In the genomic region with DNA sequence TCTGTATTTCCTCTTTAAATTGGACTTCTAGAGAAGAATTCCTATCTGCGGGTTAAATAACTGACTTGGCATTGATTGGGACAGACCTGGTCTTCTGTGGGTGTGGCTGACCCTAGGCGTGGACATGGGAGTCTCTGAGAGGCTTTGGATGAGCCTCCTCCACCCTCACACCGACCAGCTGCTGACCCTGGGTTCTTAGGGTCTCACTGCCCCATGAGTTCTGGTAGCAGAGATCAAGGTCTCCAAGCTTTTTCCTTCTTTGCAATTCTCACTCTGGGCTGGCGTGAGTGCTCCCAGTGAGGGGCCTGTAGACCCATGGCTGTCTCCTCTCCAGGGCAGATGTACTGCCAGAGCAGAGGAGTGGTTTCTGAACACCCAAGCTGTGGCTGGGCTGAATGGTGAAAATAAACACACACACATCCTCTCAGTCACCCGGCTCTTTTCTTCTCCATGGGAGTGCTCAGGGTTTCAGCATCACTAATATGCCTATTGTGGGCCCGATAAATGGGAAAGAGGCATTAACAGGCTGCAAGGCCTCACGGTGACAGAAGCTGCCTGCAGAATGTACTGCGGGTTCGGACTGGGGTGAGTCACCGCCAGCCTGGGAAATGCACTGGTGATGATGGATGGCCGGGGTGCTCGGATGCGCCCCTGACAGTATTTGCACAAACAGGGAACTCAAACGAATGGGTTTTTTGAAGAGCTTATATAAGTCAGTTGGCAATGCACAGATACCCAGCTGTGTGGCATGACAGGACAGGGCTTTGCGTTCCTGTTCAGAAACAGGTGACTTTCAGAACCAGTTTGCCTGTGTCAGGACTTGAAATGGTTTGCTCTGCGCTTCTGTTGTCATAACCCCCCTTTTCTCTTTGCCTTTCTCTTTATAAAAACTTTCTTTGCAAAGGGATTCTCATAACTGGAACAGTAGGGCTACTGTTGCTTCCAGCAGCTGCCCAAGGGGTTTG, we compare ENCODE assay signal across 22 cellular contexts. TPM values are rescaled to one million over a fixed set of nuclear protein-coding genes. Genes with fewer than 3 reads are reported as not detected.
A peak's percentile ranks its signal among the peaks of the same experiment; 100 is the strongest.
DNase-seq lines count a peak whose midpoint lies in the region; ATAC-seq and TF ChIP-seq lines count a peak whose summit lies in the region.
"Had no signal": no experiment of that assay in that cellular context is flagged by ENCODE, and none has a peak within 500 bp of the region (broad histone marks: within the 10 kb centered on the region; RNA-seq: fewer than 3 reads in every experiment).

No MANE protein-coding gene starts in this region.

- H3K4me1 Mint-ChIP-seq in activated naive CD4-positive, alpha-beta T cell treated with anti-CD3 and anti-CD28 coated beads for 36 hours (ENCODE audit: low read depth) = no peaks in the 10 kb centered on the region
- H3K4me1 Mint-ChIP-seq: activated T-helper 17 cell treated with anti-CD3 and anti-CD28 coated beads, Interleukin-2, amount 50 U/mL, for 72 hours; CD4-positive, CD25-positive, alpha-beta regulatory T cell had no signal

- H3K27ac ChIP-seq in RWPE1 (peak overlapping the region; percentile 56), spleen (no peak overlapping the region), stomach (peak overlapping the region in 1 of 5 donors; percentile 15)
- H3K27ac ChIP-seq: adrenal gland, heart left ventricle, KMS-11, neural progenitor cell, thoracic aorta had no signal

- H3K27me3 ChIP-seq in spleen (replicated peaks in 1 of 7) (peaks cover 0 to 30% (median 0%) of the 10 kb centered on the region in 7 donors), stomach (no peaks in the 10 kb centered on the region)
- H3K27me3 ChIP-seq: adrenal gland had no signal

- no peaks in the 10 kb centered on the region for H3K36me3 Mint-ChIP-seq in activated naive CD4-positive, alpha-beta T cell treated with anti-CD3 and anti-CD28 coated beads for 36 hours (ENCODE audit: low read depth)
- H3K36me3 Mint-ChIP-seq: CD4-positive, CD25-positive, alpha-beta regulatory T cell; neural progenitor cell had no signal

- H3K4me3 ChIP-seq in spleen (no peak overlapping the region), stomach (no peak overlapping the region)
- H3K4me3 ChIP-seq: adrenal gland, heart left ventricle, neural progenitor cell, thoracic aorta had no signal

- intact Hi-C loops in activated naive CD4-positive, alpha-beta T cell treated with anti-CD3 and anti-CD28 coated beads for 36 hours (cut with micrococcal nuclease) = no loop called here
- intact Hi-C loops in spleen (cut with DNase I; ENCODE audit: low total_unique reads) = no loop called here
- intact Hi-C loops in stomach (cut with DNase I; ENCODE audit: low total_unique reads) = no loop called here

- CTCF ChIA-PET in activated naive CD4-positive, alpha-beta T cell treated with anti-CD3 and anti-CD28 coated beads for 36 hours (lab: Charles Lee) = no interaction called here
- CTCF ChIA-PET in RWPE1 (lab: Yijun Ruan, JAX) = interaction anchor here (0.6 to 0.8 kb wide), 3 partner anchors 115 to 1529 kb away, joined by 3 to 5 read pairs (median 5); no protein-coding TSS in a partner anchor

- H3K9me3 ChIP-seq in spleen (peaks cover 0 to 6% (median 2%) of the 10 kb centered on the region in 8 donors), stomach (peaks cover 0 to 6% (median 0%) of the 10 kb centered on the region in 4 donors)
- H3K9me3 ChIP-seq: adrenal gland, thoracic aorta had no signal

- ATAC-seq in esophagus mucosa = peak; percentile 70
- no peak for ATAC-seq in HG02840 (IDR thresholded peaks at IDR 0.05; ENCODE audit: low FRiP score, unreplicated experiment)
- no peak for ATAC-seq in GM19328 (IDR thresholded peaks at IDR 0.05; ENCODE audit: unreplicated experiment)
- ATAC-seq: activated T-helper 17 cell treated with anti-CD3 and anti-CD28 coated beads, Interleukin-2, amount 50 U/mL, for 72 hours; heart left ventricle; left ventricle myocardium superior had no signal

- H3K4me3 Mint-ChIP-seq in activated naive CD4-positive, alpha-beta T cell treated with anti-CD3 and anti-CD28 coated beads for 36 hours = no peak overlapping the region
- H3K4me3 Mint-ChIP-seq: activated T-helper 17 cell treated with anti-CD3 and anti-CD28 coated beads, Interleukin-2, amount 50 U/mL, for 72 hours; CD4-positive, CD25-positive, alpha-beta regulatory T cell; neural progenitor cell had no signal

- H3K9me3 Mint-ChIP-seq in activated naive CD4-positive, alpha-beta T cell treated with anti-CD3 and anti-CD28 coated beads for 36 hours = no peaks in the 10 kb centered on the region
- H3K9me3 Mint-ChIP-seq: activated T-helper 17 cell treated with anti-CD3 and anti-CD28 coated beads, Interleukin-2, amount 50 U/mL, for 72 hours had no signal

- DNase-seq in activated naive CD4-positive, alpha-beta T cell treated with anti-CD3 and anti-CD28 coated beads for 36 hours = peak; percentile 1
- no peak for DNase-seq in activated naive CD4-positive, alpha-beta T cell (lab: John Stamatoyannopoulos, UW)
- DNase-seq in RWPE1 (ENCODE audit: low spot score) (peak; percentile 67), spleen (peak; percentile 32), stomach (no peak)
- DNase-seq: activated CD4-positive, alpha-beta T cell treated with anti-CD3 and anti-CD28 coated beads for 1 hour; adrenal gland; CD4-positive, CD25-positive, alpha-beta regulatory T cell; cerebellar nuclear complex; effector CD8-positive, alpha-beta T cell; heart left ventricle; left ventricle myocardium superior; NCI-H1048; NCI-H82 had no signal

- no peak for TF ChIP-seq POLR2A in spleen (IDR thresholded peaks at IDR 0.05)
- TF ChIP-seq POLR2A in stomach (IDR thresholded peaks at IDR 0.05) = no peak

- 72 to 85% (median 78%) methylated on average over 16 of the region's 16 CpGs for WGBS in spleen, 5 donors
- 57 to 73% (median 71%) methylated on average over 15 to 16 of the region's 16 CpGs for WGBS in stomach, 5 donors

- H3K36me3 ChIP-seq in spleen (no peaks in the 10 kb centered on the region), stomach (no peaks in the 10 kb centered on the region)
- H3K36me3 ChIP-seq: adrenal gland, heart left ventricle, neural progenitor cell, thoracic aorta had no signal

- H3K27me3 Mint-ChIP-seq in activated naive CD4-positive, alpha-beta T cell treated with anti-CD3 and anti-CD28 coated beads for 36 hours (ENCODE audit: low read depth) = peaks cover 3% of the 10 kb centered on the region
- H3K27me3 Mint-ChIP-seq: activated T-helper 17 cell treated with anti-CD3 and anti-CD28 coated beads, Interleukin-2, amount 50 U/mL, for 72 hours had no signal

- POLR2A ChIA-PET in RWPE1 (lab: Yijun Ruan, JAX; ENCODE audit: low non-redundant PET) = no interaction called here

- TF ChIP-seq EP300 in stomach (IDR thresholded peaks at IDR 0.05) = no peak

- no peak for TF ChIP-seq CTCF in RWPE1 (conservative IDR thresholded peaks at IDR 0.05; ENCODE audit: low read depth)
- TF ChIP-seq CTCF in spleen (IDR thresholded peaks at IDR 0.05 in 8 of 11, conservative IDR thresholded peaks at IDR 0.05 in 3 of 11) = no peak
- no peak for TF ChIP-seq CTCF in stomach (IDR thresholded peaks at IDR 0.05)

- H3K27ac Mint-ChIP-seq in activated naive CD4-positive, alpha-beta T cell treated with anti-CD3 and anti-CD28 coated beads for 36 hours = no peak overlapping the region
- H3K27ac Mint-ChIP-seq: activated T-helper 17 cell treated with anti-CD3 and anti-CD28 coated beads, Interleukin-2, amount 50 U/mL, for 72 hours; CD4-positive, CD25-positive, alpha-beta regulatory T cell; neural progenitor cell had no signal

- H3K4me1 ChIP-seq in spleen (no peaks in the 10 kb centered on the region), stomach (peaks cover 0 to 11% (median 4%) of the 10 kb centered on the region in 4 donors)
- H3K4me1 ChIP-seq: heart left ventricle had no signal

RNA-seq across cellular contexts. Expression of a gene that starts 41.9 kb away (rescaled TPM):
- under 1 TPM in 1 of 2 experiments, not detected in 1; 0.25 TPM for total RNA-seq in activated naive CD4-positive, alpha-beta T cell treated with anti-CD3 and anti-CD28 coated beads for 36 hours
- total RNA-seq in esophagus mucosa (689 TPM), spleen (under 1 TPM in 1 of 7 donors, not detected in 6; 0.98 TPM), stomach (10 to 100 TPM; 30.3 to 91.1 (median 42.6) TPM)
- polyA plus RNA-seq in spleen (under 1 TPM; 0.04 to 0.38 (median 0.09) TPM), stomach (100 to 1,000 TPM in 1 of 3 donors, 10 to 100 TPM in 2; 31.6 to 149 (median 48.7) TPM)
- total RNA-seq: activated T-helper 17 cell treated with anti-CD3 and anti-CD28 coated beads, Interleukin-2, amount 50 U/mL, for 72 hours; CD4-positive, CD25-positive, alpha-beta regulatory T cell; left ventricle myocardium superior; mononuclear cell; thoracic aorta had no signal
- polyA plus RNA-seq: CD4-positive, CD25-positive, alpha-beta regulatory T cell had no signal

Comparison
In these comparisons a context has a peak if more than half of its experiments do, and no peak if none do; other contexts are left out.
1. DNase-seq: peak in activated naive CD4-positive, alpha-beta T cell treated with anti-CD3 and anti-CD28 coated beads for 36 hours (single experiment), RWPE1 (single experiment) and spleen (single experiment); none in activated naive CD4-positive, alpha-beta T cell (0 of 4) and stomach (single experiment).
2. RNA of a gene that starts 41.9 kb away (total RNA-seq): 689 TPM in esophagus mucosa (single experiment) and 30.3 to 91.1 TPM in stomach; 0.25 TPM in activated naive CD4-positive, alpha-beta T cell treated with anti-CD3 and anti-CD28 coated beads for 36 hours and 0.98 TPM in spleen; every median in the first group is over 10 times any median in the second.